In genomic region chr14:101031186-101031585, GRCh38 we compare ENCODE assay signal across 25 cellular contexts.
"Had no signal": no experiment of that assay in that cellular context is flagged by ENCODE, and none has a peak within 500 bp of the region (broad histone marks: within the 10 kb centered on the region; RNA-seq: fewer than 3 reads in every experiment).

No MANE protein-coding gene starts in this region.

- H3K27me3 Mint-ChIP-seq: activated CD4-positive, alpha-beta T cell treated with anti-CD3 and anti-CD28 coated beads, Interleukin-2, amount 10 ng/mL, durations not matched to agents 24 days and 14 days; naive B cell had no signal

- DNase-seq: activated CD4-positive, alpha-beta memory T cell treated with anti-CD3 and anti-CD28 coated beads for 36 hours; activated CD4-positive, alpha-beta T cell treated with anti-CD3 and anti-CD28 coated beads, Interleukin-2, amount 10 ng/mL, durations not matched to agents 24 days and 14 days; activated CD4-positive, CD25-positive, alpha-beta regulatory T cell treated with anti-CD3 and anti-CD28 coated beads, Interleukin-2, amount 50 U/mL, for 72 hours; activated CD8-positive, alpha-beta memory T cell treated with anti-CD3 and anti-CD28 coated beads, Interleukin-2, amount 50 U/mL, for 48 hours; activated gamma-delta T cell; activated naive CD8-positive, alpha-beta T cell treated with anti-CD3 and anti-CD28 coated beads, Interleukin-2, amount 50 U/mL, for 24 hours; activated T-cell treated with anti-CD3 and anti-CD28 coated beads, Interleukin-2, amount 50 U/mL, for 24 hours; colonic mucosa; effector CD8-positive, alpha-beta T cell; naive B cell; nephron progenitor cell; retina; stimulated activated CD4-positive, alpha-beta T cell treated with anti-CD3 and anti-CD28 coated beads, Interleukin-2, amount 100 ng/mL, for 48 hours; stimulated activated naive CD4-positive, alpha-beta T cell treated with Interleukin-2 at 50 U/mL for 16 hours; SW 1271; T1000 had no signal

- H3K4me3 Mint-ChIP-seq: activated CD4-positive, alpha-beta memory T cell treated with anti-CD3 and anti-CD28 coated beads for 36 hours; activated CD4-positive, alpha-beta T cell treated with anti-CD3 and anti-CD28 coated beads, Interleukin-2, amount 10 ng/mL, durations not matched to agents 24 days and 14 days; activated naive CD4-positive, alpha-beta T cell treated with anti-CD3 and anti-CD28 coated beads, Interleukin-2, amount 50 U/mL, for 24 hours; activated naive CD8-positive, alpha-beta T cell treated with anti-CD3 and anti-CD28 coated beads, Interleukin-2, amount 50 U/mL, for 24 hours; activated T-cell treated with anti-CD3 and anti-CD28 coated beads, Interleukin-2, amount 50 U/mL, for 24 hours; central memory CD8-positive, alpha-beta T cell; mesothelial cell of epicardium; naive B cell; nephron progenitor cell; T-helper 1 cell treated with Interleukin-12 subunit alpha and Interleukin-12 subunit beta and Interleukin-4 antibody, amounts not matched to agents 30 μg/mL and 1 μg/mL, for 36 hours had no signal

- H3K4me1 Mint-ChIP-seq: activated CD4-positive, alpha-beta T cell treated with anti-CD3 and anti-CD28 coated beads, Interleukin-2, amount 10 ng/mL, durations not matched to agents 24 days and 14 days; activated naive CD4-positive, alpha-beta T cell treated with anti-CD3 and anti-CD28 coated beads, Interleukin-2, amount 50 U/mL, for 24 hours; activated naive CD8-positive, alpha-beta T cell treated with anti-CD3 and anti-CD28 coated beads, Interleukin-2, amount 50 U/mL, for 24 hours; central memory CD8-positive, alpha-beta T cell; mesothelial cell of epicardium; naive B cell; nephron progenitor cell had no signal

- H3K4me1 ChIP-seq: breast epithelium, colonic mucosa, prostate gland, tibial nerve had no signal

- H3K9me3 ChIP-seq: breast epithelium, colonic mucosa, neutrophil, prostate gland, tibial nerve had no signal

- H3K4me3 ChIP-seq: breast epithelium, colonic mucosa, prostate gland, tibial nerve had no signal

- H3K27me3 ChIP-seq: breast epithelium, colonic mucosa, neutrophil, tibial nerve had no signal

- H3K27ac ChIP-seq: breast epithelium, colonic mucosa, epithelial cell of prostate, neutrophil, prostate gland, tibial nerve had no signal

- H3K27ac Mint-ChIP-seq: activated CD4-positive, alpha-beta memory T cell treated with anti-CD3 and anti-CD28 coated beads for 36 hours; activated CD4-positive, alpha-beta T cell treated with anti-CD3 and anti-CD28 coated beads, Interleukin-2, amount 10 ng/mL, durations not matched to agents 24 days and 14 days; activated naive CD4-positive, alpha-beta T cell treated with anti-CD3 and anti-CD28 coated beads, Interleukin-2, amount 50 U/mL, for 24 hours; activated naive CD8-positive, alpha-beta T cell treated with anti-CD3 and anti-CD28 coated beads, Interleukin-2, amount 50 U/mL, for 24 hours; activated T-cell treated with anti-CD3 and anti-CD28 coated beads, Interleukin-2, amount 50 U/mL, for 24 hours; mesothelial cell of epicardium; naive B cell; nephron progenitor cell; T-helper 1 cell treated with Interleukin-12 subunit alpha and Interleukin-12 subunit beta and Interleukin-4 antibody, amounts not matched to agents 30 μg/mL and 1 μg/mL, for 36 hours had no signal

- H3K36me3 Mint-ChIP-seq: activated CD4-positive, alpha-beta memory T cell treated with anti-CD3 and anti-CD28 coated beads for 36 hours; activated naive CD4-positive, alpha-beta T cell treated with anti-CD3 and anti-CD28 coated beads, Interleukin-2, amount 50 U/mL, for 24 hours; mesothelial cell of epicardium; naive B cell had no signal

- H3K36me3 ChIP-seq: breast epithelium, colonic mucosa, neutrophil, prostate gland had no signal

- H3K9me3 Mint-ChIP-seq: activated CD4-positive, alpha-beta memory T cell treated with anti-CD3 and anti-CD28 coated beads for 36 hours; activated CD4-positive, alpha-beta T cell treated with anti-CD3 and anti-CD28 coated beads, Interleukin-2, amount 10 ng/mL, durations not matched to agents 24 days and 14 days; activated naive CD4-positive, alpha-beta T cell treated with anti-CD3 and anti-CD28 coated beads, Interleukin-2, amount 50 U/mL, for 24 hours; activated naive CD8-positive, alpha-beta T cell treated with anti-CD3 and anti-CD28 coated beads, Interleukin-2, amount 50 U/mL, for 24 hours; activated T-cell treated with anti-CD3 and anti-CD28 coated beads, Interleukin-2, amount 50 U/mL, for 24 hours; central memory CD8-positive, alpha-beta T cell; mesothelial cell of epicardium; T-helper 1 cell treated with Interleukin-12 subunit alpha and Interleukin-12 subunit beta and Interleukin-4 antibody, amounts not matched to agents 30 μg/mL and 1 μg/mL, for 36 hours had no signal

- ATAC-seq: activated naive CD8-positive, alpha-beta T cell treated with anti-CD3 and anti-CD28 coated beads, Interleukin-2, amount 50 U/mL, for 24 hours had no signal
